In the genomic region with DNA sequence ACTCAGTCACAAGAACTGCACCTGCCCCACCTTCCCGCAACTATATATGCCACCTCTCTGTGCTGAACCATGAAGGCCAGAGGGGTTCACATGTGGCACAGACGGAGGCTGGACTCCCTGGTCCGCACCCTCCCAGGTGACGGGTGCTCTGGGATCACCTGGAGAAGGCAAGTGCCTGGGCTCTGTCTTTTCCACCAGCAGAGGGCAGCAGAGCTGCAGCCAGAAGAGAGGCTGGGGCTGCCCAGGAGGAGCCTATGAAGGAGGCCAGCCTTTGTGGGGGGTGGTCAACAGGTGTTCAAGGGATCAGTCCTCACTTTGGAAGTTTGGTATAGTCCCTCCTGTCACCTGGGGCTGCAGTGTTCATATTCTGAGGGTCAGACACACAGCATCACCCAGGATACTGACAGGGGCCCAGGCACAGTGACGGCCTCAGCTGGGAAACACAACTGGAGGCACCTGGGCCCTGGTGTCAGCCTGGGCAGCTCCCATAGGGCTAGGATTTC, we compare ENCODE assay signal across 8 cellular contexts. TPM values are rescaled to one million over a fixed set of nuclear protein-coding genes. Genes with fewer than 3 reads are reported as not detected.
A peak's percentile ranks its signal among the peaks of the same experiment; 100 is the strongest.
DNase-seq lines count a peak whose midpoint lies in the region; ATAC-seq and TF ChIP-seq lines count a peak whose summit lies in the region.

No MANE protein-coding gene starts in this region.

- H3K4me3 Mint-ChIP-seq in neural progenitor cell, result no peak overlapping the region

- H3K4me2 ChIP-seq in neural progenitor cell, result no peak overlapping the region

- no peaks in the 10 kb centered on the region for H3K9me3 Mint-ChIP-seq in neural progenitor cell

- no peak overlapping the region for H2AFZ ChIP-seq in neural progenitor cell (replicated peaks)

- no peaks in the 10 kb centered on the region for H3K36me3 Mint-ChIP-seq in neural progenitor cell

- H3K9ac ChIP-seq in neural progenitor cell, result no peak overlapping the region

- no peaks in the 10 kb centered on the region for H3F3A ChIP-seq in neural progenitor cell (ENCODE audit: low read depth)

- TF ChIP-seq CTCF in fibroblast of mammary gland (conservative IDR thresholded peaks at IDR 0.05; ENCODE audit: control insufficient read depth, insufficient read depth, low read depth, low read length) (peak; percentile 90), neural progenitor cell (IDR thresholded peaks at IDR 0.05) (peak; percentile 92)

- H3K4me3 ChIP-seq in fibroblast of mammary gland (ENCODE audit: control insufficient read depth, low read depth, low read length) (no peak overlapping the region), neural progenitor cell (no peak overlapping the region)

- peaks cover 3% of the 10 kb centered on the region for H3K27me3 Mint-ChIP-seq in neural progenitor cell (ENCODE audit: insufficient read depth, low read depth)

- H3K36me3 ChIP-seq in neural progenitor cell, result no peaks in the 10 kb centered on the region

- no peaks in the 10 kb centered on the region for H3K4me1 ChIP-seq in neural progenitor cell

- ATAC-seq in HG03045 (IDR thresholded peaks at IDR 0.05; ENCODE audit: unreplicated experiment), result no peak

- peak; percentile 67 for DNase-seq in activated gamma-delta T cell treated with Interleukin-2 at 50 U/mL for 16 hours
- no peak for DNase-seq in activated gamma-delta T cell (lab: John Stamatoyannopoulos, UW)
- DNase-seq in NCI-H345 treated with DMSO at 0.1 percent for 48 hours (lab: John Stamatoyannopoulos, UW; ENCODE audit: unreplicated experiment), result peak; percentile 13
- peak; percentile 66 for DNase-seq in activated T-cell treated with anti-CD3 and anti-CD28 coated beads for 24 hours (ENCODE audit: low read depth)
- DNase-seq in fibroblast of mammary gland (ENCODE audit: low read depth), result peak; percentile 40
- DNase-seq in neural progenitor cell (ENCODE audit: low spot score), result peak; percentile 81
- peak; percentile 13 for DNase-seq in stromal cell of bone marrow (ENCODE audit: low read depth)

- H3K79me2 ChIP-seq in neural progenitor cell (ENCODE audit: low read depth), result no peaks in the 10 kb centered on the region

- H3K9me3 ChIP-seq in neural progenitor cell (ENCODE audit: low read depth), result no peaks in the 10 kb centered on the region

- H3K27ac ChIP-seq in neural progenitor cell, result no peak overlapping the region

- H3K27ac Mint-ChIP-seq in neural progenitor cell, result no peak overlapping the region

- no peaks in the 10 kb centered on the region for H3K4me1 Mint-ChIP-seq in neural progenitor cell

- H3K27me3 ChIP-seq in neural progenitor cell, result peaks cover 97% of the 10 kb centered on the region

- no peaks in the 10 kb centered on the region for H4K20me1 ChIP-seq in neural progenitor cell (ENCODE audit: low read depth)

RNA-seq across cellular contexts. Expression of a gene that starts 39.2 kb away (rescaled TPM):
- not detected in 2 replicates for total RNA-seq in neural progenitor cell (ENCODE audit: low replicate concordance)
